17 cellular contexts compared by ENCODE assay signal in genomic region chr5:169094586-169095409, GRCh38.
DNase-seq lines count a peak whose midpoint lies in the region; ATAC-seq and TF ChIP-seq lines count a peak whose summit lies in the region.
"Had no signal": no experiment of that assay in that cellular context is flagged by ENCODE, and none has a peak within 500 bp of the region (broad histone marks: within the 10 kb centered on the region; RNA-seq: fewer than 3 reads in every experiment).

No MANE protein-coding gene starts in this region.

- H3K4me1 ChIP-seq in ascending aorta: peaks cover 10 to 22% of the 10 kb centered on the region in 2 donors

- ATAC-seq in HG03025 (IDR thresholded peaks at IDR 0.05; ENCODE audit: low FRiP score, unreplicated experiment) (no peak), GM21390 (IDR thresholded peaks at IDR 0.05; ENCODE audit: unreplicated experiment) (no peak)
- ATAC-seq: activated CD8-positive, alpha-beta memory T cell treated with anti-CD3 and anti-CD28 coated beads, Interleukin-2, amount 10 ng/mL, durations not matched to agents 7 days and 5 days; heart right ventricle; stimulated activated memory B cell treated with anti-CD40 and anti-IgM and Interleukin-4, amounts not matched to agents 10 μg/mL and 1 μg/mL and 100 μg/mL, for 72 hours had no signal

- H3K4me3 ChIP-seq in ascending aorta: no peak overlapping the region
- H3K4me3 ChIP-seq: heart right ventricle had no signal

- no peaks in the 10 kb centered on the region for H3K27me3 ChIP-seq in ascending aorta
- H3K27me3 ChIP-seq: heart right ventricle had no signal

- no peaks in the 10 kb centered on the region for H3K36me3 ChIP-seq in ascending aorta
- H3K36me3 ChIP-seq: heart right ventricle had no signal

- TF ChIP-seq CTCF in AG09319 (IDR thresholded peaks at IDR 0.05; ENCODE audit: low read depth, low read length) (no peak), ascending aorta (IDR thresholded peaks at IDR 0.05) (no peak)

- no peaks in the 10 kb centered on the region for H3K9me3 ChIP-seq in ascending aorta

- intact Hi-C loops in ascending aorta (cut with DNase I): no loop called here

- H3K27ac ChIP-seq in ascending aorta: peak overlapping the region; percentile 23 to 24
- H3K27ac ChIP-seq: heart right ventricle had no signal

- peak; percentile 18 for DNase-seq in AG09319 (ENCODE audit: extremely low read depth, low read depth)
- DNase-seq in HT-29 (ENCODE audit: low spot score): peak; percentile 74
- no peak for DNase-seq in ascending aorta (ENCODE audit: low spot score in 2 of 2)
- peak; percentile 73 for DNase-seq in glomerular visceral epithelial cell (ENCODE audit: extremely low spot score)
- no peak for DNase-seq in activated T-cell treated with anti-CD3 and anti-CD28 coated beads, Interleukin-2, amount 50 U/mL, for 48 hours
- DNase-seq in NCI-H146 treated with DMSO at 0.1 percent for 48 hours (lab: John Stamatoyannopoulos, UW; ENCODE audit: unreplicated experiment): no peak
- DNase-seq: activated CD8-positive, alpha-beta memory T cell treated with anti-CD3 and anti-CD28 coated beads, Interleukin-2, amount 10 ng/mL, durations not matched to agents 7 days and 5 days; activated naive CD8-positive, alpha-beta T cell treated with anti-CD3 and anti-CD28 coated beads, Interleukin-2, amount 10 ng/mL, durations not matched to agents 7 days and 5 days; C1 segment of cervical spinal cord; DND-41; heart right ventricle; left cardiac atrium; NCI-H1436 treated with DMSO at 0.1 percent for 48 hours; stimulated activated CD4-positive, alpha-beta T cell treated with anti-CD3 and anti-CD28 coated beads, Interleukin-4, amount 100 ng/mL, for 24 hours had no signal

Comparison
In these comparisons a context has a peak if more than half of its experiments do, and no peak if none do; other contexts are left out.
1. DNase-seq: peak in AG09319 (single experiment), HT-29 (single experiment) and glomerular visceral epithelial cell (single experiment); none in ascending aorta (0 of 2), activated T-cell treated with anti-CD3 and anti-CD28 coated beads, Interleukin-2, amount 50 U/mL, for 48 hours (0 of 2) and NCI-H146 treated with DMSO at 0.1 percent for 48 hours (single experiment).